In genomic region chr10:124160176-124160575, GRCh38 we compare ENCODE assay signal across 25 cellular contexts.
A peak's percentile ranks its signal among the peaks of the same experiment; 100 is the strongest.
DNase-seq lines count a peak whose midpoint lies in the region; TF ChIP-seq lines count a peak whose summit lies in the region.
"Had no signal": no experiment of that assay in that cellular context is flagged by ENCODE, and none has a peak within 500 bp of the region (broad histone marks: within the 10 kb centered on the region; RNA-seq: fewer than 3 reads in every experiment).

No MANE protein-coding gene starts in this region.

- 74% methylated on average over 10 of the region's 10 CpGs for WGBS in mesenchymal stem cell
- 75 to 81% methylated on average over 10 of the region's 10 CpGs for WGBS in tibial nerve, 2 donors

- no peaks in the 10 kb centered on the region for H3K27me3 ChIP-seq in BLaER1
- H3K27me3 ChIP-seq in mesenchymal stem cell (ENCODE audit: control insufficient read depth in 1 of 2, insufficient read depth in 1 of 2, low read length in 2 of 2) = peaks cover 0 to 34% of the 10 kb centered on the region in 2 experiments
- H3K27me3 ChIP-seq in tibial nerve = no peaks in the 10 kb centered on the region
- H3K27me3 ChIP-seq in BE2C = no peaks in the 10 kb centered on the region
- H3K27me3 ChIP-seq: MG63 had no signal

- H3K36me3 ChIP-seq in BLaER1 = no peaks in the 10 kb centered on the region
- H3K36me3 ChIP-seq in KOPT-K1 (ENCODE audit: insufficient read depth, low read length) = no peaks in the 10 kb centered on the region
- H3K36me3 ChIP-seq in mesenchymal stem cell (ENCODE audit: control insufficient read depth in 1 of 2, insufficient read depth in 2 of 2, low read depth in 1 of 2, low read length in 2 of 2) = no peaks in the 10 kb centered on the region
- H3K36me3 ChIP-seq in tibial nerve = no peaks in the 10 kb centered on the region
- H3K36me3 ChIP-seq in BE2C = no peaks in the 10 kb centered on the region
- H3K36me3 ChIP-seq: MG63, SJSA1 had no signal

- peak overlapping the region in 1 of 2 experiments; percentile 11 for H2BK12ac ChIP-seq in mesenchymal stem cell (ENCODE audit: low read length in 2 of 2)

- no peak overlapping the region for H2AFZ ChIP-seq in mesenchymal stem cell (ENCODE audit: low read depth, low read length)

- no peak overlapping the region for H3K4me3 ChIP-seq in BLaER1
- H3K4me3 ChIP-seq in mesenchymal stem cell (ENCODE audit: insufficient read depth in 1 of 2, low read depth in 1 of 2, low read length in 2 of 2) = no peak overlapping the region
- no peak overlapping the region for H3K4me3 ChIP-seq in tibial nerve
- H3K4me3 ChIP-seq in BE2C (ENCODE audit: low read depth, low read length) = no peak overlapping the region
- H3K4me3 ChIP-seq: A549, K562, MG63, SJSA1 had no signal

- peak overlapping the region; percentile 52; the same call in 1 of the 2 replicates for H3K4me2 ChIP-seq in BLaER1
- H3K4me2 ChIP-seq in mesenchymal stem cell (ENCODE audit: low read length, poor library complexity, severe bottlenecking) = no peak overlapping the region
- H3K4me2 ChIP-seq: A549 had no signal

- no peaks in the 10 kb centered on the region for H4K20me1 ChIP-seq in BLaER1

- H2AK5ac ChIP-seq in mesenchymal stem cell (ENCODE audit: low read length, severe bottlenecking) = peak overlapping the region; percentile 11

- TF ChIP-seq POLR2A in tibial nerve (IDR thresholded peaks at IDR 0.05) = no peak

- H3K27ac ChIP-seq in BLaER1 = no peak overlapping the region
- H3K27ac ChIP-seq in KOPT-K1 (ENCODE audit: low read depth, low read length, poor library complexity, severe bottlenecking) = peak overlapping the region; percentile 48
- H3K27ac ChIP-seq in mesenchymal stem cell (ENCODE audit: low read length, poor library complexity, severe bottlenecking) = no peak overlapping the region
- H3K27ac ChIP-seq in tibial nerve = no peak overlapping the region
- H3K27ac ChIP-seq: A549, SJSA1 had no signal

- no peak for TF ChIP-seq CTCF in tibial nerve (IDR thresholded peaks at IDR 0.05)
- TF ChIP-seq CTCF in BE2C (IDR thresholded peaks at IDR 0.05; ENCODE audit: low read depth, low read length) = no peak

- no peak overlapping the region for H2BK15ac ChIP-seq in mesenchymal stem cell (ENCODE audit: low read depth, poor library complexity, severe bottlenecking)

- H3K4me1 ChIP-seq in BLaER1 = peaks cover 56% of the 10 kb centered on the region
- H3K4me1 ChIP-seq in mesenchymal stem cell (ENCODE audit: control insufficient read depth, insufficient read depth, low read depth, low read length) = peaks cover 26% of the 10 kb centered on the region
- H3K4me1 ChIP-seq in tibial nerve = peaks cover 3 to 23% (median 16%) of the 10 kb centered on the region in 4 donors
- no peaks in the 10 kb centered on the region for H3K4me1 ChIP-seq in BE2C

- no peak overlapping the region for H3K4ac ChIP-seq in mesenchymal stem cell (ENCODE audit: low read depth in 1 of 2, low read length in 2 of 2)

- no peak overlapping the region for H3K14ac ChIP-seq in mesenchymal stem cell (ENCODE audit: low read length in 2 of 2)

- H4K91ac ChIP-seq in mesenchymal stem cell (ENCODE audit: low read length) = no peak overlapping the region

- H2BK120ac ChIP-seq in mesenchymal stem cell (ENCODE audit: low read depth, low read length) = no peak overlapping the region

- H3K23ac ChIP-seq in mesenchymal stem cell (ENCODE audit: low read length in 2 of 2) = no peak overlapping the region

- H3K18ac ChIP-seq in mesenchymal stem cell (ENCODE audit: low read depth in 1 of 2, low read length in 2 of 2) = no peak overlapping the region

- H2BK5ac ChIP-seq in mesenchymal stem cell (ENCODE audit: low read depth, low read length, poor library complexity, severe bottlenecking) = no peak overlapping the region

- no peak for TF ChIP-seq EP300 in tibial nerve (IDR thresholded peaks at IDR 0.05)

- H4K8ac ChIP-seq in mesenchymal stem cell (ENCODE audit: low read length) = no peak overlapping the region

- DNase-seq in NCI-H2171 treated with DMSO at 0.1 percent for 48 hours (lab: John Stamatoyannopoulos, UW) = peak; percentile 27
- no peak for DNase-seq in mesenchymal stem cell
- DNase-seq in tibial nerve (ENCODE audit: low spot score in 2 of 2) = no peak
- DNase-seq in BE2C = no peak
- no peak for DNase-seq in stimulated activated CD4-positive, alpha-beta T cell treated with anti-CD3 and anti-CD28 coated beads, Interleukin-1b, Interleukin-23, amount 100 ng/mL, for 48 hours
- DNase-seq in NCI-H1092 treated with DMSO at 0.1 percent for 48 hours (lab: John Stamatoyannopoulos, UW) = no peak
- DNase-seq: AML-193; CD8-positive, alpha-beta memory T cell; DMS 273 treated with DMSO at 0.1 percent for 48 hours; DMS79; GF-D8; MG63; NCI-H187 treated with DMSO at 0.1 percent for 48 hours; NCI-H2107; NCI-H446 treated with DMSO at 0.1 percent for 48 hours; NCI-H526; NCI-H82; NK-92 treated with Interleukin-12 subunit alpha and Interleukin-12 subunit beta, amount 100 ng/mL, for 24 hours; PC-3; T-helper 1 cell had no signal

- H3K9ac ChIP-seq in BLaER1 = no peak overlapping the region
- no peak overlapping the region for H3K9ac ChIP-seq in mesenchymal stem cell (ENCODE audit: low read length)

- no peaks in the 10 kb centered on the region for H3K79me1 ChIP-seq in mesenchymal stem cell (replicated peaks; ENCODE audit: low read length, poor library complexity, severe bottlenecking)

- peaks cover 15% of the 10 kb centered on the region for H3K9me3 ChIP-seq in BLaER1
- peaks cover 15% of the 10 kb centered on the region for H3K9me3 ChIP-seq in KOPT-K1 (ENCODE audit: insufficient read depth, low read length, poor library complexity, severe bottlenecking)
- H3K9me3 ChIP-seq in mesenchymal stem cell (ENCODE audit: control insufficient read depth, low read length) = no peaks in the 10 kb centered on the region
- no peaks in the 10 kb centered on the region for H3K9me3 ChIP-seq in tibial nerve
- H3K9me3 ChIP-seq in BE2C = no peaks in the 10 kb centered on the region
- H3K9me3 ChIP-seq: MG63, SJSA1 had no signal
